1 cellular context compared by ENCODE assay signal in genomic region chr19:19427935-19428334, GRCh38.
TF ChIP-seq lines count a peak whose summit lies in the region.

No MANE protein-coding gene starts in this region.

TF ChIP-seq in WTC11, 78 proteins besides CTCF, POLR2A, EP300 and RAD21 (continued from another document):
- TF ChIP-seq AR (CRISPR knock-in tag; IDR thresholded peaks at IDR 0.05) (no peak), ATF2 (CRISPR knock-in tag; IDR thresholded peaks at IDR 0.05; ENCODE audit: borderline replicate concordance, low read depth) (no peak), ATF6 (CRISPR knock-in tag; IDR thresholded peaks at IDR 0.05) (no peak), ZNF281 (CRISPR knock-in tag; IDR thresholded peaks at IDR 0.05) (no peak), USF2 (CRISPR knock-in tag; IDR thresholded peaks at IDR 0.05) (no peak)
